In the genomic region with DNA sequence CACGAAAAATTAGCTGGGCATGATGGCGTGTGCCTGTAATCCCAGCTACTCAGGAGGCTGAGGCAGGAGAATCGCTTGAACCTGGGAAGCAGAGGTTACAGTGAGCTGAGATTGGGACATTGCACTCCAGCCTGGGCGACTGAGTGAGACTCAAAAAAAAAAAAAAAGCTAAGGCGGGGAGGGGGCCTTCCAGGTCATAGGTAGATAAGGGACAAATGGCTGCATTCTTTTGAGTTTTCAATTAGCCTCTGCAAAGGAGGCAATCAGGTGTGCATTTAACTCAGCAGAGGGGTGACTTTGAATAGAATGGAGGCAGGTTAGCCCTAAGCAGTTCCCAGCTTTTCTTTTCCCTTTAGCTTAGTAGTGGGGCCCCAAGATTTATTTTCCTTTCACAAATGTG, we compare ENCODE assay signal across 1 cellular context.
A peak's percentile ranks its signal among the peaks of the same experiment; 100 is the strongest.
TF ChIP-seq lines count a peak whose summit lies in the region.

No MANE protein-coding gene starts in this region.

TF ChIP-seq in HepG2, 621 proteins besides CTCF, POLR2A, EP300 and RAD21 (continued from another document):
- TF ChIP-seq, protein P1, sequence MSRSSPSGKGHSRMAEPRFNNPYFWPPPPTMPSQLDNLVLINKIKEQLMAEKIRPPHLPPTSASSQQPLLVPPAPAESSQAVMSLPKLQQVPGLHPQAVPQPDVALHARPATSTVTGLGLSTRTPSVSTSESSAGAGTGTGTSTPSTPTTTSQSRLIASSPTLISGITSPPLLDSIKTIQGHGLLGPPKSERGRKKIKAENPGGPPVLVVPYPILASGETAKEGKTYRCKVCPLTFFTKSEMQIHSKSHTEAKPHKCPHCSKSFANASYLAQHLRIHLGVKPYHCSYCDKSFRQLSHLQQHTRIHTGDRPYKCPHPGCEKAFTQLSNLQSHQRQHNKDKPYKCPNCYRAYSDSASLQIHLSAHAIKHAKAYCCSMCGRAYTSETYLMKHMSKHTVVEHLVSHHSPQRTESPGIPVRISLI (CRISPR knock-in tag; IDR thresholded peaks at IDR 0.05; ENCODE audit: borderline replicate concordance) = peak; percentile 62; the same call in 1 of the 2 replicates
- TF ChIP-seq, protein P2, sequence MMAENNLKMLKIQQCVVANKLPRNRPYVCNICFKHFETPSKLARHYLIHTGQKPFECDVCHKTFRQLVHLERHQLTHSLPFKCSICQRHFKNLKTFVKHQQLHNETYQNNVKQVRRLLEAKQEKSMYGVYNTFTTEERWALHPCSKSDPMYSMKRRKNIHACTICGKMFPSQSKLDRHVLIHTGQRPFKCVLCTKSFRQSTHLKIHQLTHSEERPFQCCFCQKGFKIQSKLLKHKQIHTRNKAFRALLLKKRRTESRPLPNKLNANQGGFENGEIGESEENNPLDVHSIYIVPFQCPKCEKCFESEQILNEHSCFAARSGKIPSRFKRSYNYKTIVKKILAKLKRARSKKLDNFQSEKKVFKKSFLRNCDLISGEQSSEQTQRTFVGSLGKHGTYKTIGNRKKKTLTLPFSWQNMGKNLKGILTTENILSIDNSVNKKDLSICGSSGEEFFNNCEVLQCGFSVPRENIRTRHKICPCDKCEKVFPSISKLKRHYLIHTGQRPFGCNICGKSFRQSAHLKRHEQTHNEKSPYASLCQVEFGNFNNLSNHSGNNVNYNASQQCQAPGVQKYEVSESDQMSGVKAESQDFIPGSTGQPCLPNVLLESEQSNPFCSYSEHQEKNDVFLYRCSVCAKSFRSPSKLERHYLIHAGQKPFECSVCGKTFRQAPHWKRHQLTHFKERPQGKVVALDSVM (CRISPR knock-in tag; IDR thresholded peaks at IDR 0.05) = peak; percentile 41; the same call in 1 of the 2 replicates
- no peak for TF ChIP-seq ZNF337 (CRISPR knock-in tag; IDR thresholded peaks at IDR 0.05; ENCODE audit: borderline replicate concordance, low read depth)
